ENCODE assay signal across 29 cellular contexts in the genomic region with DNA sequence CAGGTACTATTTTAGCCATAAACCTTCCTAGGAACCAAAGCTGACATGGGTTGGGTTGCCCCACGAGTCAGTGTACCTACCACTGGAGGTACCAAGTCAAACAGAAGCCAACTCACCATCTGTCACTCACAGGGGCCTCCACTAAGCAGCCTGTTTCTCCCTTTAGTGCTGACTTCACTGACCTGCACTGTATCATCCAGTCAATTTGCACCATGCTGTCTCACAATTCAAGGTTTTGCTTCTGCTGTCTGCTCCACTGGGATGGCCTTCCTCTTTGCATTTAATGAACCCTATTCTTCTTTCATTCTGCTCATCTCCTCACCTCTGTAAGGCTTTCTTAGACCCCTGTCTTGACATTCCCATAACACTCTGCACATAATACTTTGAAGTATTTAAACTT.
"Had no signal": no experiment of that assay in that cellular context is flagged by ENCODE, and none has a peak within 500 bp of the region (broad histone marks: within the 10 kb centered on the region; RNA-seq: fewer than 3 reads in every experiment).

No MANE protein-coding gene starts in this region.

- ATAC-seq: activated naive CD8-positive, alpha-beta T cell treated with anti-CD3 and anti-CD28 coated beads, Interleukin-2, amount 50 U/mL, for 24 hours; stimulated activated naive B cell treated with anti-CD40 and anti-IgM and Interleukin-4, amounts not matched to agents 10 μg/mL and 1 μg/mL and 100 μg/mL, for 72 hours had no signal

- H3K9me3 ChIP-seq: breast epithelium, left ventricle myocardium inferior, pancreas, prostate gland, sigmoid colon, stomach, thyroid gland, upper lobe of left lung, vagina had no signal

- H3K4me3 Mint-ChIP-seq: activated naive CD4-positive, alpha-beta T cell treated with anti-CD3 and anti-CD28 coated beads, Interleukin-2, amount 50 U/mL, for 24 hours; activated naive CD8-positive, alpha-beta T cell treated with anti-CD3 and anti-CD28 coated beads, Interleukin-2, amount 50 U/mL, for 24 hours; activated T-helper 1 cell treated with anti-CD3 and anti-CD28 coated beads, Interleukin-12 subunit alpha, Interleukin-12 subunit beta, Interleukin-2, Interleukin-4 antibody, amounts not matched to agents 30 ng/mL and 10 ng/mL and 1 ng/mL, durations not matched to agents 14 hours and 24 hours and 36 hours; stimulated activated naive B cell treated with anti-CD40 and anti-IgM and Interleukin-4, amounts not matched to agents 10 μg/mL and 1 μg/mL and 100 μg/mL, for 72 hours had no signal

- FAIRE-seq: colon, frontal cortex, small intestine had no signal

- H3K9me3 Mint-ChIP-seq: activated naive CD4-positive, alpha-beta T cell treated with anti-CD3 and anti-CD28 coated beads, Interleukin-2, amount 50 U/mL, for 24 hours; activated naive CD8-positive, alpha-beta T cell treated with anti-CD3 and anti-CD28 coated beads, Interleukin-2, amount 50 U/mL, for 24 hours; activated T-helper 1 cell treated with anti-CD3 and anti-CD28 coated beads, Interleukin-12 subunit alpha, Interleukin-12 subunit beta, Interleukin-2, Interleukin-4 antibody, amounts not matched to agents 30 ng/mL and 10 ng/mL and 1 ng/mL, durations not matched to agents 14 hours and 24 hours and 36 hours; stimulated activated naive B cell treated with anti-CD40 and anti-IgM and Interleukin-4, amounts not matched to agents 10 μg/mL and 1 μg/mL and 100 μg/mL, for 72 hours had no signal

- H3K27ac Mint-ChIP-seq: activated naive CD4-positive, alpha-beta T cell treated with anti-CD3 and anti-CD28 coated beads, Interleukin-2, amount 50 U/mL, for 24 hours; activated naive CD8-positive, alpha-beta T cell treated with anti-CD3 and anti-CD28 coated beads, Interleukin-2, amount 50 U/mL, for 24 hours; activated T-helper 1 cell treated with anti-CD3 and anti-CD28 coated beads, Interleukin-12 subunit alpha, Interleukin-12 subunit beta, Interleukin-2, Interleukin-4 antibody, amounts not matched to agents 30 ng/mL and 10 ng/mL and 1 ng/mL, durations not matched to agents 14 hours and 24 hours and 36 hours; stimulated activated naive B cell treated with anti-CD40 and anti-IgM and Interleukin-4, amounts not matched to agents 10 μg/mL and 1 μg/mL and 100 μg/mL, for 72 hours had no signal

- H3K27ac ChIP-seq: breast epithelium, left ventricle myocardium inferior, pancreas, prostate gland, sigmoid colon, stomach, thyroid gland, upper lobe of left lung, vagina had no signal

- H3K27me3 Mint-ChIP-seq: activated naive CD4-positive, alpha-beta T cell treated with anti-CD3 and anti-CD28 coated beads, Interleukin-2, amount 50 U/mL, for 24 hours; activated naive CD8-positive, alpha-beta T cell treated with anti-CD3 and anti-CD28 coated beads, Interleukin-2, amount 50 U/mL, for 24 hours; stimulated activated naive B cell treated with anti-CD40 and anti-IgM and Interleukin-4, amounts not matched to agents 10 μg/mL and 1 μg/mL and 100 μg/mL, for 72 hours had no signal

- DNase-seq: activated CD4-positive, alpha-beta T cell treated with anti-CD3 and anti-CD28 coated beads for 4 hours; activated CD4-positive, alpha-beta T cell treated with anti-CD3 and anti-CD28 coated beads, Interleukin-2, amount 50 U/mL, for 4 hours; activated CD4-positive, CD25-positive, alpha-beta regulatory T cell; activated gamma-delta T cell; activated naive CD8-positive, alpha-beta T cell treated with anti-CD3 and anti-CD28 coated beads, Interleukin-2, amount 50 U/mL, for 24 hours; activated T-cell treated with anti-CD3 and anti-CD28 coated beads for 4 hours; amygdala; central memory CD4-positive, alpha-beta T cell; effector CD8-positive, alpha-beta T cell; islet precursor cell; left ventricle myocardium inferior; pancreas; retina; sigmoid colon; small intestine; stimulated activated CD4-positive, alpha-beta T cell treated with anti-CD3 and anti-CD28 coated beads, Interleukin-4, amount 100 ng/mL, for 4 hours; stimulated activated CD8-positive, alpha-beta memory T cell treated with anti-CD3 and anti-CD28 coated beads, Interleukin-4, amount 100 ng/mL, for 48 hours; stimulated activated naive B cell treated with anti-CD40 and anti-IgM and Interleukin-4, amounts not matched to agents 10 μg/mL and 1 μg/mL and 100 μg/mL, for 72 hours; stomach; T-helper 1 cell; thyroid gland; upper lobe of left lung had no signal

- H3K4me3 ChIP-seq: breast epithelium, left ventricle myocardium inferior, pancreas, prostate gland, sigmoid colon, stomach, thyroid gland, upper lobe of left lung, vagina had no signal

- H3K4me1 Mint-ChIP-seq: activated naive CD4-positive, alpha-beta T cell treated with anti-CD3 and anti-CD28 coated beads, Interleukin-2, amount 50 U/mL, for 24 hours; activated naive CD8-positive, alpha-beta T cell treated with anti-CD3 and anti-CD28 coated beads, Interleukin-2, amount 50 U/mL, for 24 hours had no signal

- H3K4me1 ChIP-seq: breast epithelium, left ventricle myocardium inferior, pancreas, prostate gland, sigmoid colon, stomach, thyroid gland, upper lobe of left lung, vagina had no signal

- H3K27me3 ChIP-seq: breast epithelium, pancreas, sigmoid colon, stomach, thyroid gland, upper lobe of left lung, vagina had no signal
